ENCODE assay signal across 9 cellular contexts in the genomic region with DNA sequence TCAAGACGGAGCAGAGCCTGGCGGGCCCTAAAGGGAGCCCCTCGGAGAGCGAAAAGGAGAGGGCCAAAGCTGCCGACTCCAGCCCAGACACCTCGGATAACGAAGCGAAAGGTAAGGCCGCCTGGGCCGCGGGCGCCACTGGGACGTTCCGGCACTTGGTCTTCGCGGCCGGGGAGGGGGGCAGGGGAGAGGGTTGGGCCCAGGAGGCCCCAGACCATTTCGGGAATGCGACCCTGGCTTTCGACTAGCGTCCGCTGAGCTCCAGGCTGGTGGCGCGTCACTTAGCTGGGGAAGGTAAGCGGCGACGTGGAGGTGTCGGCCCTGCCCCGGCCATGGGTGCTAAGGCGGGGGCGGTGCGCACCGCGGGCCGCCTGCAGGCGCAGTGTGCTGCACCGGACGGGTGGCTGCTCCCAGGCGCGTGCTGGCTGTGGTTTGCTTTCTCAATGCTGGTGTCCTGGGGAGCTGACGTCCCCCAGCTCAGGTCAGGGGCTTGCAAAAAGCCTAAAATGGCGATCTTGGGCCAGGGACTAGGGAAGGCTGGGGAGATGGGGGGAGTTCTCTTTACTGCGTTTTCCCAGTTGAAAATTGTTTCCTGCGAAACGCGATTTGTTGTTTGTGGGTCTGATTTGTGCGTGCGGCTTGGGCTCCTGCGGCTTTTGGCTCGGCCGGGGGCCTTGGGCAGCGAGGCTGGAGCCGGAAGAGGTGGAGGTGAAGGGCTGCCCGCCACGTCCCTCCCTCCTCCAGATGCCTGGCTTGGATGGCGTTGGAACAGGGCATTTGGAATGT. TPM values are rescaled to one million over a fixed set of nuclear protein-coding genes. Genes with fewer than 3 reads are reported as not detected.
DNase-seq lines count a peak whose midpoint lies in the region; ATAC-seq and TF ChIP-seq lines count a peak whose summit lies in the region.
"Had no signal": no experiment of that assay in that cellular context is flagged by ENCODE, and none has a peak within 500 bp of the region (broad histone marks: within the 10 kb centered on the region; RNA-seq: fewer than 3 reads in every experiment).

No MANE protein-coding gene starts in this region.

- H3K79me1 ChIP-seq in neuronal stem cell (ENCODE audit: low read depth, low read length): no peaks in the 10 kb centered on the region

- H2AK5ac ChIP-seq in neuronal stem cell (ENCODE audit: low read depth, low read length): no peak overlapping the region

- H2BK5ac ChIP-seq in neuronal stem cell (ENCODE audit: low read length): no peak overlapping the region

- H2BK15ac ChIP-seq in neuronal stem cell (ENCODE audit: low read length): no peak overlapping the region

- intact Hi-C loops in Caco-2 (cut with micrococcal nuclease; ENCODE audit: unreplicated experiment): loop anchor here (1.0 kb wide), 1 partner anchor 215 kb away; no protein-coding TSS in a partner anchor

- H3K36me3 Mint-ChIP-seq in Caco-2 (ENCODE audit: insufficient read depth, unreplicated experiment) (peaks cover 9% of the 10 kb centered on the region), endothelial cell (ENCODE audit: low read depth, unreplicated experiment) (peaks cover 4% of the 10 kb centered on the region)

- no peak overlapping the region for H3K4me2 ChIP-seq in neuronal stem cell (ENCODE audit: insufficient read depth, low read length, poor library complexity, severe bottlenecking)

- no peaks in the 10 kb centered on the region for H3K27me3 Mint-ChIP-seq in Caco-2 (ENCODE audit: insufficient read depth, unreplicated experiment)
- peaks cover 39% of the 10 kb centered on the region for H3K27me3 Mint-ChIP-seq in endothelial cell (ENCODE audit: unreplicated experiment)

- H3K4ac ChIP-seq in neuronal stem cell (ENCODE audit: low read length): no peak overlapping the region

- H3K9me3 ChIP-seq in Caco-2 (no peaks in the 10 kb centered on the region), neuronal stem cell (replicated peaks in 1 of 2; ENCODE audit: control insufficient read depth in 2 of 2, insufficient read depth in 1 of 2, low read depth in 1 of 2, low read length in 2 of 2) (peaks cover 0 to 17% of the 10 kb centered on the region in 2 donors)

- CTCF ChIA-PET in Caco-2 (lab: Charles Lee): interaction anchor here (1.2 to 2.4 kb wide), 4 partner anchors 47 to 222 kb away, joined by 7 to 24 read pairs (median 12); partner anchors contain the start of genes HOXC13 and HOXC5

- ATAC-seq in GM21390 (IDR thresholded peaks at IDR 0.05; ENCODE audit: unreplicated experiment) (no peak), HG03135 (IDR thresholded peaks at IDR 0.05; ENCODE audit: unreplicated experiment) (no peak)

- peaks cover 42% of the 10 kb centered on the region for H3K4me1 ChIP-seq in Caco-2
- peaks cover 0 to 3% of the 10 kb centered on the region in 2 donors for H3K4me1 ChIP-seq in neuronal stem cell (ENCODE audit: control insufficient read depth in 2 of 2, insufficient read depth in 1 of 2, low read depth in 1 of 2, low read length in 2 of 2)

- no peak overlapping the region for H2BK12ac ChIP-seq in neuronal stem cell (ENCODE audit: low read length)

- H3K27ac Mint-ChIP-seq in Caco-2 (ENCODE audit: unreplicated experiment) (no peak overlapping the region), endothelial cell (ENCODE audit: unreplicated experiment) (no peak overlapping the region)

- POLR2A ChIA-PET in Caco-2 (lab: Charles Lee): no interaction called here

- H3K9me3 Mint-ChIP-seq in Caco-2 (ENCODE audit: unreplicated experiment): no peaks in the 10 kb centered on the region
- no peaks in the 10 kb centered on the region for H3K9me3 Mint-ChIP-seq in endothelial cell (ENCODE audit: unreplicated experiment)

- no peak overlapping the region for H4K91ac ChIP-seq in neuronal stem cell (ENCODE audit: low read depth, low read length, poor library complexity)

- in situ Hi-C loops in KBM-7 (cut with MboI; ENCODE audit: low pct_unique_long_range_greater_than_20kb, low sequenced_read_pairs): no loop called here

- H3K27me3 ChIP-seq in Caco-2 (replicated peaks; ENCODE audit: control insufficient read depth, insufficient read depth, low read length): no peaks in the 10 kb centered on the region
- peaks cover 62 to 100% (median 99%) of the 10 kb centered on the region in 3 experiments for H3K27me3 ChIP-seq in neuronal stem cell (ENCODE audit: control insufficient read depth in 3 of 3, insufficient read depth in 3 of 3, low read depth in 1 of 3, low read length in 3 of 3)

- H3K36me3 ChIP-seq in Caco-2 (ENCODE audit: control insufficient read depth, insufficient read depth, low read length) (no peaks in the 10 kb centered on the region; the same call in 1 of the 2 replicates), neuronal stem cell (replicated peaks in 1 of 2; ENCODE audit: control insufficient read depth in 2 of 2, insufficient read depth in 2 of 2, low read length in 2 of 2) (no peaks in the 10 kb centered on the region)

- no CpG with 5 or more reads among the region's 56 CpGs for WGBS in neuronal stem cell (ENCODE audit: extremely low coverage in 2 of 2, insufficient read length in 2 of 2, insufficient replicate concordance in 1 of 2), 2 donors

- peaks cover 28% of the 10 kb centered on the region for H3K4me1 Mint-ChIP-seq in Caco-2 (ENCODE audit: low read depth, unreplicated experiment)
- H3K4me1 Mint-ChIP-seq in endothelial cell (ENCODE audit: unreplicated experiment): peaks cover 66% of the 10 kb centered on the region

- no TSS peak for BruUV-seq in Caco-2 (replicated peaks; lab: Mats Ljungman, UMichigan)

- H3K9ac ChIP-seq in neuronal stem cell (ENCODE audit: low read depth, low read length, poor library complexity): no peak overlapping the region

- H3K4me3 Mint-ChIP-seq in Caco-2 (ENCODE audit: unreplicated experiment) (peak overlapping the region; percentile 77), endothelial cell (ENCODE audit: unreplicated experiment) (peak overlapping the region; percentile 78)

- peak overlapping the region; percentile 60 for H3K23ac ChIP-seq in neuronal stem cell (ENCODE audit: low read depth, low read length, poor library complexity)

- H2BK120ac ChIP-seq in neuronal stem cell (ENCODE audit: low read depth, low read length): no peak overlapping the region

- no peak overlapping the region for H3K4me3 ChIP-seq in Caco-2 (ENCODE audit: low read depth, low read length)
- H3K4me3 ChIP-seq in neuronal stem cell (ENCODE audit: low read length in 2 of 2): no peak overlapping the region

- no peak overlapping the region for H3K27ac ChIP-seq in neuronal stem cell (replicated peaks; ENCODE audit: low read length)

- TF ChIP-seq CTCF in Caco-2 (IDR thresholded peaks at IDR 0.05; ENCODE audit: insufficient read depth in 1 of 2, low read depth in 1 of 2, low read length in 1 of 2, severe bottlenecking in 1 of 2, unreplicated experiment in 1 of 2): no peak
- TF ChIP-seq CTCF in endothelial cell (IDR thresholded peaks at IDR 0.05; ENCODE audit: unreplicated experiment): no peak

- H3K14ac ChIP-seq in neuronal stem cell (ENCODE audit: low read length): no peak overlapping the region

- H2AFZ ChIP-seq in neuronal stem cell (ENCODE audit: low read length): peak overlapping the region; percentile 71

- no peak for DNase-seq in Caco-2
- DNase-seq in KBM-7: peak; percentile 74
- no peak for DNase-seq in endothelial cell (ENCODE audit: low spot score)
- no peak for DNase-seq in neuronal stem cell (ENCODE audit: low spot score)
- DNase-seq in NCI-H2227 (lab: John Stamatoyannopoulos, UW; ENCODE audit: unreplicated experiment): no peak
- DNase-seq in NCI-H2171 treated with DMSO at 0.1 percent for 48 hours (lab: John Stamatoyannopoulos, UW): no peak
- DNase-seq: activated CD4-positive, alpha-beta T cell treated with anti-CD3 and anti-CD28 coated beads, Interleukin-2, amount 50 U/mL, for 4 hours had no signal

- H3K18ac ChIP-seq in neuronal stem cell (ENCODE audit: low read length): no peak overlapping the region

- no peak overlapping the region for H4K8ac ChIP-seq in neuronal stem cell (ENCODE audit: low read depth, low read length)

RNA-seq across cellular contexts. Expression of gene HOXC10, which starts 1.1 kb away (rescaled TPM):
- total RNA-seq in Caco-2 (2022): 4.0 and 4.5 TPM in 2 replicates
- total RNA-seq in endothelial cell (ENCODE audit: unreplicated experiment): 1.9 TPM
- polyA plus RNA-seq in neuronal stem cell (2013, experiment 1 of 2): not detected
- polyA plus RNA-seq in neuronal stem cell (2013, experiment 2 of 2): not detected

RNA-seq across cellular contexts. Expression of gene HOTAIR, which starts 11.3 kb away (rescaled TPM):
- total RNA-seq in Caco-2 (2022) (1.6 and 1.9 TPM in 2 replicates), endothelial cell (ENCODE audit: unreplicated experiment) (1.4 TPM)
- not detected for polyA plus RNA-seq in neuronal stem cell (2013, experiment 1 of 2)
- not detected for polyA plus RNA-seq in neuronal stem cell (2013, experiment 2 of 2)

RNA-seq across cellular contexts. Expression of gene HOXC11, which starts 13.2 kb away (rescaled TPM):
- 1.7 and 2.2 TPM in 2 replicates for total RNA-seq in Caco-2 (2022)
- 0.38 TPM for total RNA-seq in endothelial cell (ENCODE audit: unreplicated experiment)
- not detected for polyA plus RNA-seq in neuronal stem cell (2013, experiment 1 of 2)
- not detected for polyA plus RNA-seq in neuronal stem cell (2013, experiment 2 of 2)

RNA-seq across cellular contexts. Expression of gene HOXC9, which starts 13.9 kb away (rescaled TPM):
- 2.9 and 3.1 TPM in 2 replicates for total RNA-seq in Caco-2 (2022)
- 0.28 TPM for total RNA-seq in endothelial cell (ENCODE audit: unreplicated experiment)
- polyA plus RNA-seq in neuronal stem cell (2013, experiment 1 of 2): not detected
- not detected for polyA plus RNA-seq in neuronal stem cell (2013, experiment 2 of 2)

RNA-seq across cellular contexts. Expression of gene HOXC8, which starts 22.7 kb away (rescaled TPM):
- total RNA-seq in Caco-2 (2022): 10.8 and 11.3 TPM in 2 replicates
- not detected for total RNA-seq in endothelial cell (ENCODE audit: unreplicated experiment)
- not detected for polyA plus RNA-seq in neuronal stem cell (2013, experiment 1 of 2)
- polyA plus RNA-seq in neuronal stem cell (2013, experiment 2 of 2): not detected
